In genomic region chr5:73902327-73903051, GRCh38 we compare ENCODE assay signal across 8 cellular contexts.
DNase-seq lines count a peak whose midpoint lies in the region; ATAC-seq and FAIRE-seq lines count a peak whose summit lies in the region.

No MANE protein-coding gene starts in this region.

- peak; percentile 94 for FAIRE-seq in endometrium (lab: Jason Lieb, UNC)

- H3K27ac Mint-ChIP-seq in memory B cell, result no peak overlapping the region

- H3K36me3 Mint-ChIP-seq in memory B cell, result no peaks in the 10 kb centered on the region

- peaks cover 10% of the 10 kb centered on the region for H3K27me3 Mint-ChIP-seq in memory B cell

- no peak overlapping the region for H3K4me3 Mint-ChIP-seq in memory B cell

- DNase-seq in Daoy (ENCODE audit: low read depth) (peak; percentile 61), LHCN-M2 (ENCODE audit: low read depth) (peak; percentile 57), RPMI7951 (ENCODE audit: low read depth) (peak; percentile 61), memory B cell (ENCODE audit: low spot score in 2 of 2) (peak; percentile 20 to 37)
- no peak for DNase-seq in activated naive CD4-positive, alpha-beta T cell treated with anti-CD3 and anti-CD28 coated beads, Interleukin-2, amount 50 U/mL, for 16 hours

- no peaks in the 10 kb centered on the region for H3K4me1 Mint-ChIP-seq in memory B cell

- ATAC-seq in memory B cell (ENCODE audit: low read depth) (no peak), GM18909 (IDR thresholded peaks at IDR 0.05; ENCODE audit: poor library complexity, unreplicated experiment) (no peak), GM18858 (IDR thresholded peaks at IDR 0.05; ENCODE audit: unreplicated experiment) (no peak)

- no peaks in the 10 kb centered on the region for H3K9me3 Mint-ChIP-seq in memory B cell
